ENCODE assay signal across 15 cellular contexts in the genomic region with DNA sequence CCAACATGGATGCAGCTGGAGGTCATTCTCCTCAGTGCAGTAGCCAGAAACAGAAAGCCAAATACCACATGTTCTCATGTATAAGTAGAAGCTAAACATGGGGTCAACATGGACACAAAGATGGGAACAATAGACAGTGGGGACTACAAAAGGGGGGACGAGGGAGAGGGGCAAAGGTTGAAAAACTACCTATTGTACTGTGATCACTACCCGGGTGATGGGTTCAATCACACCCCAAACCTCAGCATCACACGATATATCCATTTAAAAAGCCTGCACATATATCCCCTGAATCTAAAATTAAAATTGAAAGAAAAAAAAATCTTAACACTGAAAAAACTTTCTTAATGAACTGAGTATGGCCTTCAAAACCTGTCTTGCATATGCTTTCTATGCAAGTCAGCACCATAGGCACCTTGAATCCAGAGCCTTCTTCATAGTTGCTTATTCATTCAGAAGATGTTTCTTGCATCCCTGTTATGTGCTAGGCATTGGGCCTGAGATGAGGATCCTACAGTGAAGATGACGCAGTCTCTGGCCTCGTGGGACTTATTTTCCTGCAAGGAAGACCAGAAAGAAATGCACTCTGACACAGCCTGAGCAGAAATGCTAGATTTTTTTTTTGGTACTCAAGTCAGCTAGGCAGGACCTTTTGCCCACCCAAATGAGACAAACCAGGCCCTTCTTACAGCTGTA. TPM values are rescaled to one million over a fixed set of nuclear protein-coding genes. Genes with fewer than 3 reads are reported as not detected.
DNase-seq lines count a peak whose midpoint lies in the region; ATAC-seq and TF ChIP-seq lines count a peak whose summit lies in the region.
"Had no signal": no experiment of that assay in that cellular context is flagged by ENCODE, and none has a peak within 500 bp of the region (broad histone marks: within the 10 kb centered on the region; RNA-seq: fewer than 3 reads in every experiment).

No MANE protein-coding gene starts in this region.

- H3K9me3 ChIP-seq in breast epithelium: no peaks in the 10 kb centered on the region
- H3K9me3 ChIP-seq in psoas muscle: no peaks in the 10 kb centered on the region
- H3K9me3 ChIP-seq in endodermal cell (ENCODE audit: control insufficient read depth, low read length): no peaks in the 10 kb centered on the region
- H3K9me3 ChIP-seq: adrenal gland, Peyer's patch had no signal

- H3K4me3 ChIP-seq in breast epithelium (no peak overlapping the region), fibroblast of mammary gland (ENCODE audit: control insufficient read depth, low read depth, low read length) (no peak overlapping the region), psoas muscle (no peak overlapping the region), endodermal cell (ENCODE audit: low read length) (no peak overlapping the region)
- H3K4me3 ChIP-seq: adrenal gland, dorsolateral prefrontal cortex, Peyer's patch had no signal

- BruUV-seq in MCF 10A (replicated peaks; lab: Mats Ljungman, UMichigan): TSS peak; percentile 3

- H3K4me1 ChIP-seq in breast epithelium (peaks cover 0 to 3% of the 10 kb centered on the region in 2 donors), psoas muscle (no peaks in the 10 kb centered on the region), endodermal cell (ENCODE audit: control insufficient read depth, insufficient read depth, low read length) (no peaks in the 10 kb centered on the region)
- H3K4me1 ChIP-seq: adrenal gland, Peyer's patch had no signal

- H3K27ac Mint-ChIP-seq in MCF 10A (ENCODE audit: low read depth, unreplicated experiment) (peak overlapping the region; percentile 7), endodermal cell (no peak overlapping the region)
- H3K27ac Mint-ChIP-seq: IgD-negative memory B cell had no signal

- intact Hi-C loops in MCF 10A (cut with micrococcal nuclease) (loop anchor here (2.0 kb wide), 1 partner anchor 36 kb away; no protein-coding TSS in a partner anchor), breast epithelium (cut with DNase I; ENCODE audit: low total_unique reads) (no loop called here), psoas muscle (cut with DNase I) (no loop called here)

- H3K4me1 Mint-ChIP-seq in MCF 10A (ENCODE audit: insufficient read depth, unreplicated experiment) (peaks cover 21% of the 10 kb centered on the region), endodermal cell (peaks cover 12% of the 10 kb centered on the region)

- peaks cover 7% of the 10 kb centered on the region for H3K36me3 ChIP-seq in breast epithelium
- H3K36me3 ChIP-seq in psoas muscle (ENCODE audit: insufficient read depth in 1 of 2, low read depth in 1 of 2): peaks cover 10 to 22% of the 10 kb centered on the region in 2 donors
- H3K36me3 ChIP-seq in endodermal cell (ENCODE audit: control insufficient read depth, insufficient read depth, low read length): no peaks in the 10 kb centered on the region
- H3K36me3 ChIP-seq: adrenal gland had no signal

- TF ChIP-seq CTCF in MCF 10A (IDR thresholded peaks at IDR 0.05; ENCODE audit: unreplicated experiment): no peak
- no peak for TF ChIP-seq CTCF in breast epithelium (IDR thresholded peaks at IDR 0.05)
- no peak for TF ChIP-seq CTCF in fibroblast of mammary gland (conservative IDR thresholded peaks at IDR 0.05; ENCODE audit: control insufficient read depth, insufficient read depth, low read depth, low read length)
- no peak for TF ChIP-seq CTCF in psoas muscle (IDR thresholded peaks at IDR 0.05)
- no peak for TF ChIP-seq CTCF in endodermal cell (conservative IDR thresholded peaks at IDR 0.05)

- ATAC-seq in psoas muscle (peak in 3 of 4 donors; percentile 1 to 21 (median 8)), HG03175 (IDR thresholded peaks at IDR 0.05; ENCODE audit: unreplicated experiment) (no peak), HG03521 (IDR thresholded peaks at IDR 0.05; ENCODE audit: unreplicated experiment) (no peak)

- H3K9me3 Mint-ChIP-seq in MCF 10A (ENCODE audit: unreplicated experiment) (no peaks in the 10 kb centered on the region), endodermal cell (no peaks in the 10 kb centered on the region)
- H3K9me3 Mint-ChIP-seq: IgD-negative memory B cell had no signal

- 83 to 86% (median 83%) methylated on average over 5 of the region's 5 CpGs for WGBS in psoas muscle, 3 donors
- 92 to 100% methylated on average over 2 to 5 of the region's 5 CpGs for WGBS in endodermal cell (ENCODE audit: insufficient coverage in 1 of 2, insufficient read length in 1 of 2), 2 experiments

- POLR2A ChIA-PET in MCF 10A (lab: Yijun Ruan, JAX): interaction anchor here (0.6 to 1.6 kb wide), 6 partner anchors 9 to 433 kb away, joined by 3 to 10 read pairs (median 4); partner anchors contain the start of gene NNMT

- H3K9ac ChIP-seq in endodermal cell (ENCODE audit: extremely low read depth, low read length, poor library complexity, severe bottlenecking): no peak overlapping the region

- H3K27ac ChIP-seq in breast epithelium: peak overlapping the region in 1 of 2 donors; percentile 36
- peak overlapping the region; percentile 27 for H3K27ac ChIP-seq in psoas muscle
- no peak overlapping the region for H3K27ac ChIP-seq in endodermal cell (ENCODE audit: low read depth, low read length)
- H3K27ac ChIP-seq: dorsolateral prefrontal cortex had no signal

- H3K4me3 Mint-ChIP-seq in MCF 10A (ENCODE audit: unreplicated experiment): no peak overlapping the region
- no peak overlapping the region for H3K4me3 Mint-ChIP-seq in endodermal cell

- TF ChIP-seq POLR2A in breast epithelium (IDR thresholded peaks at IDR 0.05): no peak

- H3K27me3 Mint-ChIP-seq in MCF 10A (ENCODE audit: insufficient read depth, unreplicated experiment): no peaks in the 10 kb centered on the region
- H3K27me3 Mint-ChIP-seq in endodermal cell (ENCODE audit: insufficient read depth): no peaks in the 10 kb centered on the region

- DNase-seq in MCF 10A (ENCODE audit: unreplicated experiment): no peak
- no peak for DNase-seq in breast epithelium (ENCODE audit: low spot score in 2 of 2)
- DNase-seq in fibroblast of mammary gland (ENCODE audit: low read depth): peak; percentile 93
- peak in 1 of 2 donors; percentile 44 for DNase-seq in psoas muscle
- DNase-seq in D341Med (ENCODE audit: low spot score): no peak
- DNase-seq in endodermal cell: no peak
- DNase-seq: activated CD4-positive, alpha-beta T cell treated with anti-CD3 and anti-CD28 coated beads for 4 hours; adrenal gland; Peyer's patch; stimulated activated CD4-positive, alpha-beta T cell treated with anti-CD3 and anti-CD28 coated beads, Interleukin-4, amount 100 ng/mL, for 1 hour; T-helper 1 cell had no signal

- CTCF ChIA-PET in MCF 10A (lab: Yijun Ruan, JAX): interaction anchor here (0.7 to 1.1 kb wide), 2 partner anchors 13 to 323 kb away, joined by 3 read pairs; no protein-coding TSS in a partner anchor

- no peaks in the 10 kb centered on the region for H3K27me3 ChIP-seq in breast epithelium
- no peaks in the 10 kb centered on the region for H3K27me3 ChIP-seq in psoas muscle (ENCODE audit: insufficient read depth in 3 of 3, low read length in 2 of 3)
- H3K27me3 ChIP-seq in endodermal cell (ENCODE audit: control insufficient read depth, insufficient read depth, low read length, poor library complexity, severe bottlenecking): no peaks in the 10 kb centered on the region
- H3K27me3 ChIP-seq: adrenal gland, Peyer's patch had no signal

- H3K36me3 Mint-ChIP-seq in MCF 10A (ENCODE audit: insufficient read depth, unreplicated experiment): peaks cover 95% of the 10 kb centered on the region
- H3K36me3 Mint-ChIP-seq in endodermal cell (ENCODE audit: low read depth): no peaks in the 10 kb centered on the region
- H3K36me3 Mint-ChIP-seq: IgD-negative memory B cell had no signal

RNA-seq across cellular contexts. Expression of gene NNMT, which starts 20.9 kb away (rescaled TPM):
- total RNA-seq in MCF 10A (2022): 429 and 638 TPM in 2 replicates
- 1,000 to 10,000 TPM in 2 of 3 donors, 100 to 1,000 TPM in 1; 987 to 2,750 (median 1,078) TPM for total RNA-seq in breast epithelium
- total RNA-seq in psoas muscle: 1,000 to 10,000 TPM in 1 of 4 donors, 100 to 1,000 TPM in 3; 165 to 2,602 (median 604) TPM
- 1,000 to 10,000 TPM in 2 of 3 donors, 100 to 1,000 TPM in 1; 649 to 3,089 (median 1,851) TPM for polyA plus RNA-seq in psoas muscle
- not detected for total RNA-seq in endodermal cell
- polyA plus RNA-seq in endodermal cell (2013, experiment 1 of 2): 4.1 TPM
- 4.0 TPM for polyA plus RNA-seq in endodermal cell (2013, experiment 2 of 2)
- polyA plus RNA-seq: IgD-negative memory B cell had no signal

Comparison
In these comparisons a context has a peak if more than half of its experiments do, and no peak if none do; other contexts are left out.
1. ATAC-seq: peak in psoas muscle (3 of 4); none in HG03175 (single experiment) and HG03521 (single experiment).
2. RNA of gene NNMT, which starts 20.9 kb away (total RNA-seq): 987 to 2,750 TPM in breast epithelium, 165 to 2,602 TPM in psoas muscle and 429 to 638 TPM in MCF 10A; not detected in endodermal cell; every median in the first group is over 100 times any median in the second.